7 cellular contexts compared by ENCODE assay signal in genomic region chr16:46620265-46621005, GRCh38.
DNase-seq lines count a peak whose midpoint lies in the region; ATAC-seq and TF ChIP-seq lines count a peak whose summit lies in the region.

No MANE protein-coding gene starts in this region.

- H3K4me3 ChIP-seq in fibroblast of mammary gland (ENCODE audit: control insufficient read depth, low read depth, low read length): peak overlapping the region; percentile 99
- peak overlapping the region; percentile 89 for H3K4me3 ChIP-seq in skeletal muscle cell (ENCODE audit: low read depth, low read length)

- DNase-seq in GM13976 (ENCODE audit: low spot score) (peak; percentile 56), SKM-1 treated with dmso at 0.1 percent for 144 hours (lab: John Stamatoyannopoulos, UW; ENCODE audit: unreplicated experiment) (peak; percentile 22), fibroblast of mammary gland (ENCODE audit: low read depth) (peak; percentile 61), skeletal muscle cell (ENCODE audit: low read depth) (no peak), NCI-H226 (no peak)

- TF ChIP-seq CTCF in GM13976 (IDR thresholded peaks at IDR 0.05; ENCODE audit: borderline replicate concordance, control extremely low read depth, extremely low read depth, insufficient read depth, missing control alignments): no peak
- TF ChIP-seq CTCF in fibroblast of mammary gland (conservative IDR thresholded peaks at IDR 0.05; ENCODE audit: control insufficient read depth, insufficient read depth, low read depth, low read length): no peak

- in situ Hi-C loops in GM13976 (cut with MboI; ENCODE audit: low sequenced_read_pairs, unreplicated experiment): no loop called here

- peak; percentile 5 for ATAC-seq in HG03039 (IDR thresholded peaks at IDR 0.05; ENCODE audit: unreplicated experiment)
- ATAC-seq in HG02623 (IDR thresholded peaks at IDR 0.05; ENCODE audit: unreplicated experiment): no peak

Comparison
In these comparisons a context has a peak if more than half of its experiments do, and no peak if none do; other contexts are left out.
1. DNase-seq: peak in GM13976 (single experiment), SKM-1 treated with dmso at 0.1 percent for 144 hours (single experiment) and fibroblast of mammary gland (single experiment); none in skeletal muscle cell (single experiment) and NCI-H226 (single experiment).